10 cellular contexts compared by ENCODE assay signal in the genomic region with DNA sequence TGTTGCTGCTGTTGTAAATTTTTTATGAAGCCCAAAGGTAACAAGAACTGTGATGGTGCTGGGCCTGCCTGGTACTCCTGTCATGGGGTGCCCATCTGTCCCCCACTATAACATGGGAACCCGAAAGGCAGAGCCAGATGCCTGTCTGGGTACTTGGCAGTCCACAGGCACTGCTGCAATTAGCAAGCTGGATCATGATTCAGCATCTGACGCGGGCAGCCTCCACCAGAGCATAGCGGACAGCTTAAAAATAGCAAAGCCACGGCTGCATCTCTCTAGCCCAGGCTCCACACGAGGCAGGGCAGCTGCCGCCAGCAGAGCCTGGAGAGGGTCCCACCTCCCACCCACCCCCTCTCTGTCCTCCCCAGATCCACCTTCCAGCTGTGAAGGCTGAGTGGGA. TPM values are rescaled to one million over a fixed set of nuclear protein-coding genes. Genes with fewer than 3 reads are reported as not detected.
A peak's percentile ranks its signal among the peaks of the same experiment; 100 is the strongest.
DNase-seq lines count a peak whose midpoint lies in the region; ATAC-seq and TF ChIP-seq lines count a peak whose summit lies in the region.
"Had no signal": no experiment of that assay in that cellular context is flagged by ENCODE, and none has a peak within 500 bp of the region (broad histone marks: within the 10 kb centered on the region; RNA-seq: fewer than 3 reads in every experiment).

No MANE protein-coding gene starts in this region.

- ATAC-seq in foreskin keratinocyte (peak; percentile 72), HG02610 (IDR thresholded peaks at IDR 0.05; ENCODE audit: unreplicated experiment) (no peak)
- ATAC-seq: HepG2 had no signal

- no peaks in the 10 kb centered on the region for H3K27me3 ChIP-seq in SJCRH30
- peaks cover 19% of the 10 kb centered on the region for H3K27me3 ChIP-seq in foreskin keratinocyte

- no peak overlapping the region for H3K4me3 Mint-ChIP-seq in HFFc6
- H3K4me3 Mint-ChIP-seq in activated CD4-positive, alpha-beta T cell treated with anti-CD3 and anti-CD28 coated beads, Interleukin-2, amount 10 ng/mL, durations not matched to agents 7 days and 5 days = no peak overlapping the region
- H3K4me3 Mint-ChIP-seq: activated naive CD8-positive, alpha-beta T cell treated with anti-CD3 and anti-CD28 coated beads for 36 hours had no signal

- H3K36me3 Mint-ChIP-seq in HFFc6 (ENCODE audit: low read depth) = no peaks in the 10 kb centered on the region
- no peaks in the 10 kb centered on the region for H3K36me3 Mint-ChIP-seq in activated CD4-positive, alpha-beta T cell treated with anti-CD3 and anti-CD28 coated beads, Interleukin-2, amount 10 ng/mL, durations not matched to agents 7 days and 5 days (ENCODE audit: low read depth)
- H3K36me3 Mint-ChIP-seq: activated naive CD8-positive, alpha-beta T cell treated with anti-CD3 and anti-CD28 coated beads for 36 hours had no signal

- H3K4me1 Mint-ChIP-seq in HFFc6 (ENCODE audit: low read depth) = no peaks in the 10 kb centered on the region
- H3K4me1 Mint-ChIP-seq in activated CD4-positive, alpha-beta T cell treated with anti-CD3 and anti-CD28 coated beads, Interleukin-2, amount 10 ng/mL, durations not matched to agents 7 days and 5 days = no peaks in the 10 kb centered on the region
- H3K4me1 Mint-ChIP-seq: activated naive CD8-positive, alpha-beta T cell treated with anti-CD3 and anti-CD28 coated beads for 36 hours had no signal

- no peak overlapping the region for H3K27ac Mint-ChIP-seq in HFFc6
- H3K27ac Mint-ChIP-seq in activated CD4-positive, alpha-beta T cell treated with anti-CD3 and anti-CD28 coated beads, Interleukin-2, amount 10 ng/mL, durations not matched to agents 7 days and 5 days = no peak overlapping the region
- H3K27ac Mint-ChIP-seq: activated naive CD8-positive, alpha-beta T cell treated with anti-CD3 and anti-CD28 coated beads for 36 hours had no signal

- POLR2A ChIA-PET in activated CD4-positive, alpha-beta T cell treated with anti-CD3 and anti-CD28 coated beads, Interleukin-2, amount 10 ng/mL, durations not matched to agents 7 days and 5 days (lab: Charles Lee) = no interaction called here

- H3K9me3 ChIP-seq in SJCRH30 (replicated peaks) = no peaks in the 10 kb centered on the region

- DNase-seq in HFFc6 (peak; percentile 8), SJCRH30 (peak; percentile 55 to 56), foreskin keratinocyte (peak in 1 of 2 donors; percentile 25), renal cortical epithelial cell (ENCODE audit: low read depth) (peak; percentile 80), SW 1271 (lab: John Stamatoyannopoulos, UW) (no peak), GDM1 (lab: John Stamatoyannopoulos, UW) (no peak)
- DNase-seq in activated CD4-positive, alpha-beta T cell treated with anti-CD3 and anti-CD28 coated beads, Interleukin-2, amount 10 ng/mL, durations not matched to agents 7 days and 5 days = no peak
- DNase-seq: activated naive CD8-positive, alpha-beta T cell treated with anti-CD3 and anti-CD28 coated beads for 36 hours had no signal

- CTCF ChIA-PET in activated CD4-positive, alpha-beta T cell treated with anti-CD3 and anti-CD28 coated beads, Interleukin-2, amount 10 ng/mL, durations not matched to agents 7 days and 5 days (lab: Charles Lee) = no interaction called here

- H3K36me3 ChIP-seq in SJCRH30 = no peaks in the 10 kb centered on the region

- H3K27ac ChIP-seq in SJCRH30 (no peak overlapping the region), foreskin keratinocyte (no peak overlapping the region)

- peaks cover 45% of the 10 kb centered on the region for H3K27me3 Mint-ChIP-seq in HFFc6 (ENCODE audit: insufficient read depth)
- no peaks in the 10 kb centered on the region for H3K27me3 Mint-ChIP-seq in activated CD4-positive, alpha-beta T cell treated with anti-CD3 and anti-CD28 coated beads, Interleukin-2, amount 10 ng/mL, durations not matched to agents 7 days and 5 days
- H3K27me3 Mint-ChIP-seq: activated naive CD8-positive, alpha-beta T cell treated with anti-CD3 and anti-CD28 coated beads for 36 hours had no signal

- TF ChIP-seq CTCF in HFFc6 (IDR thresholded peaks at IDR 0.05) (no peak), foreskin keratinocyte (conservative IDR thresholded peaks at IDR 0.05) (no peak)

- no peaks in the 10 kb centered on the region for H3K9me3 Mint-ChIP-seq in HFFc6
- H3K9me3 Mint-ChIP-seq in activated CD4-positive, alpha-beta T cell treated with anti-CD3 and anti-CD28 coated beads, Interleukin-2, amount 10 ng/mL, durations not matched to agents 7 days and 5 days = no peaks in the 10 kb centered on the region
- H3K9me3 Mint-ChIP-seq: activated naive CD8-positive, alpha-beta T cell treated with anti-CD3 and anti-CD28 coated beads for 36 hours had no signal

- no peak overlapping the region for H3K4me3 ChIP-seq in SJCRH30

- H3K4me1 ChIP-seq in SJCRH30 = peaks cover 13% of the 10 kb centered on the region; the same call in 1 of the 2 replicates
- H3K4me1 ChIP-seq in foreskin keratinocyte = no peaks in the 10 kb centered on the region

RNA-seq across cellular contexts. Expression of a gene that starts 22.9 kb away (rescaled TPM):
- total RNA-seq in HFFc6 (2021; fragmentation: NEBNext Ultra II Directional; extraction: Animal tissue kit (Norgen Biotek cat#: 25700)) = under 1 TPM; 0.33 to 0.96 (median 0.70) TPM
- total RNA-seq in SJCRH30 (2014; rRNA removed; shearing (Covaris generic)) = 3.1 and 5.2 TPM in 2 replicates
- total RNA-seq in foreskin keratinocyte = 2.4 and 3.0 TPM in 2 replicates
- polyA plus RNA-seq in foreskin keratinocyte = 1.2 and 1.5 TPM in 2 replicates
- total RNA-seq in renal cortical epithelial cell = 3.5 and 33.0 TPM in 2 replicates
- total RNA-seq in activated CD4-positive, alpha-beta T cell treated with anti-CD3 and anti-CD28 coated beads, Interleukin-2, amount 10 ng/mL, durations not matched to agents 7 days and 5 days = 1 to 10 TPM; 2.9 to 4.8 TPM
- total RNA-seq: HepG2 had no signal
- polyA plus RNA-seq: HepG2 had no signal

RNA-seq across cellular contexts. Expression of a gene that starts 52.1 kb away (rescaled TPM):
- not detected for total RNA-seq in HFFc6 (2021; fragmentation: NEBNext Ultra II Directional; extraction: Animal tissue kit (Norgen Biotek cat#: 25700))
- total RNA-seq in SJCRH30 (2014; rRNA removed; shearing (Covaris generic)) = not detected in 2 replicates
- total RNA-seq in foreskin keratinocyte (not detected in 2 replicates), renal cortical epithelial cell (0.17 and 1.3 TPM in 2 replicates)
- not detected in 2 replicates for polyA plus RNA-seq in foreskin keratinocyte
- total RNA-seq in activated CD4-positive, alpha-beta T cell treated with anti-CD3 and anti-CD28 coated beads, Interleukin-2, amount 10 ng/mL, durations not matched to agents 7 days and 5 days = not detected
- total RNA-seq: activated naive CD8-positive, alpha-beta T cell treated with anti-CD3 and anti-CD28 coated beads for 36 hours; HepG2 had no signal
- polyA plus RNA-seq: HepG2 had no signal

Comparison
In these comparisons a context has a peak if more than half of its experiments do, and no peak if none do; other contexts are left out.
1. DNase-seq: peak in HFFc6 (single experiment), SJCRH30 (2 of 2) and renal cortical epithelial cell (single experiment); none in activated CD4-positive, alpha-beta T cell treated with anti-CD3 and anti-CD28 coated beads, Interleukin-2, amount 10 ng/mL, durations not matched to agents 7 days and 5 days (single experiment), SW 1271 (0 of 2) and GDM1 (single experiment).